Comparison of ENCODE assay signal across 18 cellular contexts in genomic region chr18:28201056-28201455, GRCh38. TPM values are rescaled to one million over a fixed set of nuclear protein-coding genes. Genes with fewer than 3 reads are reported as not detected.
A peak's percentile ranks its signal among the peaks of the same experiment; 100 is the strongest.
DNase-seq lines count a peak whose midpoint lies in the region; ATAC-seq and TF ChIP-seq lines count a peak whose summit lies in the region.
"Had no signal": no experiment of that assay in that cellular context is flagged by ENCODE, and none has a peak within 500 bp of the region (broad histone marks: within the 10 kb centered on the region; RNA-seq: fewer than 3 reads in every experiment).

No MANE protein-coding gene starts in this region.

- WGBS in IMR-90 (ENCODE audit: extremely low coverage in 2 of 2, insufficient read length in 1 of 2), 2 experiments = 100% methylated on average over 1 of the region's 4 CpGs; no CpG with 5 or more reads in 1 of the 2 experiments
- WGBS in mesenchymal stem cell = 100% methylated on average over 1 of the region's 4 CpGs

- H2BK120ac ChIP-seq in IMR-90 (ENCODE audit: low read depth, low read length) = no peak overlapping the region; the same call in 1 of the 2 replicates
- H2BK120ac ChIP-seq in mesenchymal stem cell (ENCODE audit: low read depth, low read length) = peak overlapping the region; percentile 19

- H3K4me3 ChIP-seq in BLaER1 (no peak overlapping the region), IMR-90 (ENCODE audit: insufficient read depth, low read depth, low read length) (no peak overlapping the region), mesenchymal stem cell (ENCODE audit: insufficient read depth in 1 of 2, low read depth in 1 of 2, low read length in 2 of 2) (no peak overlapping the region)
- H3K4me3 ChIP-seq: A549 had no signal

- H3K4me1 Mint-ChIP-seq in activated naive CD8-positive, alpha-beta T cell treated with anti-CD3 and anti-CD28 coated beads for 36 hours = no peaks in the 10 kb centered on the region

- H3K9me3 ChIP-seq in BLaER1 = no peaks in the 10 kb centered on the region
- H3K9me3 ChIP-seq in IMR-90 (ENCODE audit: control insufficient read depth, insufficient read depth, low read length) = no peaks in the 10 kb centered on the region
- H3K9me3 ChIP-seq in mesenchymal stem cell (ENCODE audit: control insufficient read depth, low read length) = no peaks in the 10 kb centered on the region
- H3K9me3 ChIP-seq: A549 had no signal

- H3K4me2 ChIP-seq in BLaER1 (peak overlapping the region; percentile 43), IMR-90 (ENCODE audit: low read depth, low read length) (no peak overlapping the region), mesenchymal stem cell (ENCODE audit: low read length, poor library complexity, severe bottlenecking) (no peak overlapping the region)
- H3K4me2 ChIP-seq: A549 had no signal

- peaks cover 11% of the 10 kb centered on the region for H3K4me1 ChIP-seq in BLaER1
- H3K4me1 ChIP-seq in IMR-90 (ENCODE audit: control insufficient read depth, insufficient read depth, low read length) = peaks cover 3% of the 10 kb centered on the region
- peaks cover 3% of the 10 kb centered on the region for H3K4me1 ChIP-seq in mesenchymal stem cell (ENCODE audit: control insufficient read depth, insufficient read depth, low read depth, low read length)

- no peak overlapping the region for H3K56ac ChIP-seq in IMR-90 (ENCODE audit: extremely low read depth, insufficient read depth, low read length)

- peaks cover 6% of the 10 kb centered on the region for H3K9me3 Mint-ChIP-seq in activated naive CD8-positive, alpha-beta T cell treated with anti-CD3 and anti-CD28 coated beads for 36 hours
- H3K9me3 Mint-ChIP-seq: H9 had no signal

- H3K23ac ChIP-seq in IMR-90 (ENCODE audit: low read depth, low read length) = no peak overlapping the region
- H3K23ac ChIP-seq in mesenchymal stem cell (ENCODE audit: low read length in 2 of 2) = no peak overlapping the region

- H4K91ac ChIP-seq in IMR-90 (ENCODE audit: insufficient read depth, low read depth, low read length) (no peak overlapping the region), mesenchymal stem cell (ENCODE audit: low read length) (no peak overlapping the region)

- no peak for TF ChIP-seq RAD21 in IMR-90 (IDR thresholded peaks at IDR 0.05; ENCODE audit: low read length)

- no peaks in the 10 kb centered on the region for H3K79me1 ChIP-seq in IMR-90 (ENCODE audit: low read depth in 1 of 2, low read length in 2 of 2)
- H3K79me1 ChIP-seq in mesenchymal stem cell (replicated peaks; ENCODE audit: low read length, poor library complexity, severe bottlenecking) = no peaks in the 10 kb centered on the region

- TF ChIP-seq POLR2A in IMR-90 (IDR thresholded peaks at IDR 0.05; ENCODE audit: low read depth, low read length) = no peak

- ATAC-seq in IMR-90 (ENCODE audit: low read depth) (no peak), HG02870 (IDR thresholded peaks at IDR 0.05; ENCODE audit: unreplicated experiment) (no peak), HG02973 (IDR thresholded peaks at IDR 0.05; ENCODE audit: unreplicated experiment) (no peak)
- ATAC-seq: A549; CD8-positive, alpha-beta T cell had no signal

- H4K8ac ChIP-seq in IMR-90 (ENCODE audit: low read depth in 2 of 2, low read length in 2 of 2) = no peak overlapping the region
- H4K8ac ChIP-seq in mesenchymal stem cell (ENCODE audit: low read length) = peak overlapping the region; percentile 15

- H2BK12ac ChIP-seq in mesenchymal stem cell (ENCODE audit: low read length in 2 of 2) = no peak overlapping the region

- H3K9ac ChIP-seq in BLaER1 (no peak overlapping the region), IMR-90 (ENCODE audit: low read depth, low read length) (no peak overlapping the region), mesenchymal stem cell (ENCODE audit: low read length) (no peak overlapping the region)

- peaks cover 3% of the 10 kb centered on the region; the same call in 1 of the 2 replicates for H3K9me1 ChIP-seq in IMR-90 (ENCODE audit: insufficient read depth, low read length)

- H2BK5ac ChIP-seq in IMR-90 (ENCODE audit: low read depth, low read length, poor library complexity, severe bottlenecking) (no peak overlapping the region), mesenchymal stem cell (ENCODE audit: low read depth, low read length, poor library complexity, severe bottlenecking) (no peak overlapping the region)

- no peak overlapping the region for H3K27ac Mint-ChIP-seq in activated naive CD8-positive, alpha-beta T cell treated with anti-CD3 and anti-CD28 coated beads for 36 hours
- H3K27ac Mint-ChIP-seq: CD8-positive, alpha-beta T cell; H9 had no signal

- no peak overlapping the region for H2AFZ ChIP-seq in IMR-90 (replicated peaks; ENCODE audit: low read length, poor library complexity)
- H2AFZ ChIP-seq in mesenchymal stem cell (ENCODE audit: low read depth, low read length) = no peak overlapping the region

- POLR2A ChIA-PET in IMR-90 (lab: Charles Lee; ENCODE audit: unreplicated experiment) = no interaction called here

- H3K4me3 Mint-ChIP-seq in activated naive CD8-positive, alpha-beta T cell treated with anti-CD3 and anti-CD28 coated beads for 36 hours = no peak overlapping the region
- H3K4me3 Mint-ChIP-seq: CD8-positive, alpha-beta T cell; H9 had no signal

- CTCF ChIA-PET in IMR-90 (lab: Yijun Ruan, JAX) = no interaction called here

- no peaks in the 10 kb centered on the region for H3K27me3 ChIP-seq in BLaER1
- no peaks in the 10 kb centered on the region for H3K27me3 ChIP-seq in IMR-90 (ENCODE audit: control insufficient read depth, insufficient read depth, low read length)
- H3K27me3 ChIP-seq in mesenchymal stem cell (ENCODE audit: control insufficient read depth in 1 of 2, insufficient read depth in 1 of 2, low read length in 2 of 2) = no peaks in the 10 kb centered on the region

- no peaks in the 10 kb centered on the region for H3K27me3 Mint-ChIP-seq in activated naive CD8-positive, alpha-beta T cell treated with anti-CD3 and anti-CD28 coated beads for 36 hours

- H4K20me1 ChIP-seq in BLaER1 = no peaks in the 10 kb centered on the region
- H4K20me1 ChIP-seq in IMR-90 (ENCODE audit: insufficient read depth, low read length) = no peaks in the 10 kb centered on the region

- no peaks in the 10 kb centered on the region for H3K36me3 Mint-ChIP-seq in activated naive CD8-positive, alpha-beta T cell treated with anti-CD3 and anti-CD28 coated beads for 36 hours
- H3K36me3 Mint-ChIP-seq: CD8-positive, alpha-beta T cell had no signal

- dilution Hi-C loops in IMR-90 (cut with HindIII; ENCODE audit: low sequenced_read_pairs, unreplicated experiment) = no loop called here

- H4K5ac ChIP-seq in IMR-90 (ENCODE audit: low read depth, low read length) = no peak overlapping the region

- BruUV-seq in IMR-90 (replicated peaks; lab: Mats Ljungman, UMichigan) = no TSS peak

- H3K36me3 ChIP-seq in BLaER1 (no peaks in the 10 kb centered on the region), IMR-90 (ENCODE audit: control insufficient read depth, insufficient read depth, low read length) (no peaks in the 10 kb centered on the region), mesenchymal stem cell (ENCODE audit: control insufficient read depth in 1 of 2, insufficient read depth in 2 of 2, low read depth in 1 of 2, low read length in 2 of 2) (no peaks in the 10 kb centered on the region)

- H3K18ac ChIP-seq in IMR-90 (ENCODE audit: low read depth, low read length) (no peak overlapping the region), mesenchymal stem cell (ENCODE audit: low read depth in 1 of 2, low read length in 2 of 2) (peak overlapping the region in 1 of 2 experiments; percentile 33)

- H2BK15ac ChIP-seq in IMR-90 (ENCODE audit: low read depth, low read length) (no peak overlapping the region; the same call in 2 of the 3 replicates), mesenchymal stem cell (ENCODE audit: low read depth, poor library complexity, severe bottlenecking) (no peak overlapping the region)

- H3K4ac ChIP-seq in IMR-90 (ENCODE audit: low read depth, low read length) (0 out of 2 replicates have a peak overlapping the region, but pooled peaks have one; percentile 17), mesenchymal stem cell (ENCODE audit: low read depth in 1 of 2, low read length in 2 of 2) (no peak overlapping the region)

- H2AK5ac ChIP-seq in IMR-90 (ENCODE audit: low read depth, low read length) (no peak overlapping the region), mesenchymal stem cell (ENCODE audit: low read length, severe bottlenecking) (peak overlapping the region; percentile 7)

- no peak for TF ChIP-seq CTCF in IMR-90 (conservative IDR thresholded peaks at IDR 0.05; ENCODE audit: low read depth, low read length)

- H2BK20ac ChIP-seq in IMR-90 (ENCODE audit: low read depth, low read length) = no peak overlapping the region

- no peak overlapping the region for H3K27ac ChIP-seq in BLaER1
- H3K27ac ChIP-seq in IMR-90 (ENCODE audit: insufficient read depth, low read length) = no peak overlapping the region
- no peak overlapping the region for H3K27ac ChIP-seq in mesenchymal stem cell (ENCODE audit: low read length, poor library complexity, severe bottlenecking)
- H3K27ac ChIP-seq: 22Rv1, A549 had no signal

- DNase-seq in IMR-90 (no peak), RPMI8226 (peak; percentile 60), mesenchymal stem cell (no peak)
- no peak for DNase-seq in activated naive CD8-positive, alpha-beta T cell treated with anti-CD3 and anti-CD28 coated beads for 36 hours
- DNase-seq: AML-193; CD8-positive, alpha-beta T cell; DMS 273 treated with DMSO at 0.1 percent for 48 hours; DMS53; DND-41; EL; GOT3; H9 had no signal

- no peak overlapping the region for H2AK9ac ChIP-seq in IMR-90 (replicated peaks; ENCODE audit: low read depth, low read length, poor library complexity)

- H3K14ac ChIP-seq in IMR-90 (replicated peaks; ENCODE audit: low read depth, low read length) (no peak overlapping the region), mesenchymal stem cell (ENCODE audit: low read length in 2 of 2) (no peak overlapping the region)

- intact Hi-C loops in IMR-90 (cut with micrococcal nuclease) = no loop called here

- in situ Hi-C loops in IMR-90 (cut with MboI; ENCODE audit: low sequenced_read_pairs) = no loop called here

TF ChIP-seq in IMR-90, 13 proteins besides CTCF, POLR2A, EP300 and RAD21 (continues in another document):
- no peak for TF ChIP-seq RCOR1 (IDR thresholded peaks at IDR 0.05; ENCODE audit: insufficient replicate concordance, low read length)
- TF ChIP-seq FOS (IDR thresholded peaks at IDR 0.05; ENCODE audit: low read depth, low read length) = no peak
- TF ChIP-seq CHD1 (IDR thresholded peaks at IDR 0.05; ENCODE audit: low read depth, low read length) = no peak
- TF ChIP-seq BHLHE40 (IDR thresholded peaks at IDR 0.05; ENCODE audit: low read depth, low read length) = no peak

RNA-seq across cellular contexts. Expression of gene CDH2, which starts 24.1 kb away (rescaled TPM):
- 105 and 111 TPM in 2 replicates for total RNA-seq in IMR-90 (2012; rRNA removed)
- 53.3 and 55.6 TPM in 2 replicates for polyA plus RNA-seq in IMR-90 (2012; rRNA removed)
- 14.4 and 20.4 TPM in 2 replicates for polyA plus RNA-seq in IMR-90 (2012; cell fraction: cytosol; rRNA removed)
- polyA plus RNA-seq in IMR-90 (2012; cell fraction: nucleus; rRNA removed; ENCODE audit: low replicate concordance) = 5.2 and 17.4 TPM in 2 replicates
- 34.9 TPM for polyA plus RNA-seq in mesenchymal stem cell (2013, experiment 1 of 2)
- polyA plus RNA-seq in mesenchymal stem cell (2013, experiment 2 of 2) = 34.7 TPM
- total RNA-seq in activated naive CD8-positive, alpha-beta T cell treated with anti-CD3 and anti-CD28 coated beads for 36 hours = under 1 TPM; 0.10 to 0.37 TPM
- total RNA-seq: HT-29 had no signal

Comparison
In these comparisons a context has a peak if more than half of its experiments do, and no peak if none do; other contexts are left out.
1. RNA of gene CDH2, which starts 24.1 kb away (total RNA-seq): 105 to 111 TPM in IMR-90; 0.10 to 0.37 TPM in activated naive CD8-positive, alpha-beta T cell treated with anti-CD3 and anti-CD28 coated beads for 36 hours; every median in the first group is over 10 times any median in the second.